Comparison of ENCODE assay signal across 27 cellular contexts in genomic region chr11:9616042-9616640, GRCh38. TPM values are rescaled to one million over a fixed set of nuclear protein-coding genes. Genes with fewer than 3 reads are reported as not detected.
A peak's percentile ranks its signal among the peaks of the same experiment; 100 is the strongest.
DNase-seq lines count a peak whose midpoint lies in the region; ATAC-seq, FAIRE-seq and TF ChIP-seq lines count a peak whose summit lies in the region.
"Had no signal": no experiment of that assay in that cellular context is flagged by ENCODE, and none has a peak within 500 bp of the region (broad histone marks: within the 10 kb centered on the region; RNA-seq: fewer than 3 reads in every experiment).

No MANE protein-coding gene starts in this region.

- peak overlapping the region; percentile 99 for H3K27ac ChIP-seq in OCI-LY7 (ENCODE audit: low read depth, low read length, poor library complexity, severe bottlenecking)
- H3K27ac ChIP-seq in fibroblast of lung (ENCODE audit: insufficient read depth, low read length) = peak overlapping the region; percentile 16
- no peak overlapping the region for H3K27ac ChIP-seq in neuronal stem cell (replicated peaks; ENCODE audit: low read length)
- H3K27ac ChIP-seq: lower lobe of right lung, suprapubic skin had no signal

- H4K20me1 ChIP-seq in OCI-LY7 (ENCODE audit: insufficient read depth, low read length) (no peaks in the 10 kb centered on the region), fibroblast of lung (ENCODE audit: control insufficient read depth, extremely low read depth, insufficient read depth, low read length) (no peaks in the 10 kb centered on the region)

- H3K27ac Mint-ChIP-seq in activated CD8-positive, alpha-beta T cell treated with anti-CD3 and anti-CD28 coated beads for 36 hours = peak overlapping the region; percentile 43
- no peak overlapping the region for H3K27ac Mint-ChIP-seq in activated CD8-positive, alpha-beta T cell treated with anti-CD3 and anti-CD28 coated beads, Interleukin-2, amount 10 ng/mL, durations not matched to agents 7 days and 5 days
- H3K27ac Mint-ChIP-seq in type B pancreatic cell = peak overlapping the region; percentile 63
- H3K27ac Mint-ChIP-seq: CD8-positive, alpha-beta T cell had no signal

- CTCF ChIA-PET in activated CD8-positive, alpha-beta T cell treated with anti-CD3 and anti-CD28 coated beads for 36 hours (lab: Charles Lee) = interaction anchor here (1.3 to 1.9 kb wide), 2 partner anchors 109 to 143 kb away, joined by 3 to 7 read pairs; no protein-coding TSS in a partner anchor
- CTCF ChIA-PET in activated CD8-positive, alpha-beta T cell treated with anti-CD3 and anti-CD28 coated beads, Interleukin-2, amount 10 ng/mL, durations not matched to agents 7 days and 5 days (lab: Charles Lee) = interaction anchor here (1.3 kb wide), 1 partner anchor 132 kb away, joined by 5 read pairs; no protein-coding TSS in a partner anchor
- CTCF ChIA-PET in OCI-LY7 (lab: Charles Lee; ENCODE audit: unreplicated experiment) = interaction anchor here (1.0 kb wide), 1 partner anchor 132 kb away, joined by 4 read pairs; no protein-coding TSS in a partner anchor

- H3K4me1 ChIP-seq in OCI-LY7 (ENCODE audit: insufficient read depth, low read length, poor library complexity, severe bottlenecking) = peaks cover 88% of the 10 kb centered on the region
- peaks cover 26% of the 10 kb centered on the region for H3K4me1 ChIP-seq in fibroblast of lung (ENCODE audit: control insufficient read depth, extremely low read depth, insufficient read depth, low read length)
- H3K4me1 ChIP-seq in neuronal stem cell (ENCODE audit: control insufficient read depth in 2 of 2, insufficient read depth in 1 of 2, low read depth in 1 of 2, low read length in 2 of 2) = peaks cover 0 to 11% of the 10 kb centered on the region in 2 donors

- H3K79me1 ChIP-seq in neuronal stem cell (ENCODE audit: low read depth, low read length) = no peaks in the 10 kb centered on the region

- peaks cover 34% of the 10 kb centered on the region for H3K4me1 Mint-ChIP-seq in activated CD8-positive, alpha-beta T cell treated with anti-CD3 and anti-CD28 coated beads for 36 hours (ENCODE audit: low read depth)
- H3K4me1 Mint-ChIP-seq in activated CD8-positive, alpha-beta T cell treated with anti-CD3 and anti-CD28 coated beads, Interleukin-2, amount 10 ng/mL, durations not matched to agents 7 days and 5 days (ENCODE audit: low read depth) = peaks cover 21% of the 10 kb centered on the region
- peaks cover 24% of the 10 kb centered on the region for H3K4me1 Mint-ChIP-seq in type B pancreatic cell (ENCODE audit: unreplicated experiment)

- POLR2A ChIA-PET in activated CD8-positive, alpha-beta T cell treated with anti-CD3 and anti-CD28 coated beads for 36 hours (lab: Charles Lee) = interaction anchor here (0.8 kb wide), 1 partner anchor 37 kb away, joined by 3 read pairs; no protein-coding TSS in a partner anchor
- POLR2A ChIA-PET in activated CD8-positive, alpha-beta T cell treated with anti-CD3 and anti-CD28 coated beads, Interleukin-2, amount 10 ng/mL, durations not matched to agents 7 days and 5 days (lab: Charles Lee) = no interaction called here
- POLR2A ChIA-PET in OCI-LY7 (lab: Charles Lee) = interaction anchor here (0.8 to 4.3 kb wide), 7 partner anchors 10 to 139 kb away, joined by 3 to 28 read pairs (median 4); no protein-coding TSS in a partner anchor

- no peak for TF ChIP-seq CTCF in activated CD8-positive, alpha-beta T cell treated with anti-CD3 and anti-CD28 coated beads for 36 hours (IDR thresholded peaks at IDR 0.05)
- TF ChIP-seq CTCF in OCI-LY7 (conservative IDR thresholded peaks at IDR 0.05; ENCODE audit: low read length) = no peak
- no peak for TF ChIP-seq CTCF in fibroblast of lung (conservative IDR thresholded peaks at IDR 0.05 in 1 of 2, IDR thresholded peaks at IDR 0.05 in 1 of 2; ENCODE audit: low read depth in 1 of 2, low read length in 2 of 2)
- TF ChIP-seq CTCF in type B pancreatic cell (conservative IDR thresholded peaks at IDR 0.05) = no peak

- H3K36me3 Mint-ChIP-seq in activated CD8-positive, alpha-beta T cell treated with anti-CD3 and anti-CD28 coated beads for 36 hours (ENCODE audit: low read depth) = no peaks in the 10 kb centered on the region
- no peaks in the 10 kb centered on the region for H3K36me3 Mint-ChIP-seq in activated CD8-positive, alpha-beta T cell treated with anti-CD3 and anti-CD28 coated beads, Interleukin-2, amount 10 ng/mL, durations not matched to agents 7 days and 5 days (ENCODE audit: low read depth)
- H3K36me3 Mint-ChIP-seq in type B pancreatic cell = no peaks in the 10 kb centered on the region
- H3K36me3 Mint-ChIP-seq: CD8-positive, alpha-beta T cell; naive thymus-derived CD8-positive, alpha-beta T cell had no signal

- WGBS in neuronal stem cell (ENCODE audit: extremely low coverage in 2 of 2, insufficient read length in 2 of 2, insufficient replicate concordance in 1 of 2), 2 donors = no CpG with 5 or more reads among the region's 2 CpGs

- no TSS peak for BruUV-seq in OCI-LY7 (replicated peaks; lab: Mats Ljungman, UMichigan)

- H3K23ac ChIP-seq in neuronal stem cell (ENCODE audit: low read depth, low read length, poor library complexity) = no peak overlapping the region

- H2BK12ac ChIP-seq in neuronal stem cell (ENCODE audit: low read length) = no peak overlapping the region

- H4K8ac ChIP-seq in neuronal stem cell (ENCODE audit: low read depth, low read length) = no peak overlapping the region

- no peak overlapping the region for H3K4ac ChIP-seq in neuronal stem cell (ENCODE audit: low read length)

- no peak for ATAC-seq in activated CD8-positive, alpha-beta T cell treated with anti-CD3 and anti-CD28 coated beads for 36 hours
- no peak for ATAC-seq in activated CD8-positive, alpha-beta T cell treated with anti-CD3 and anti-CD28 coated beads, Interleukin-2, amount 10 ng/mL, durations not matched to agents 7 days and 5 days
- ATAC-seq: activated CD4-positive, CD25-positive, alpha-beta regulatory T cell treated with anti-CD3 and anti-CD28 coated beads, Interleukin-2, amount 50 U/mL, for 24 hours; CD8-positive, alpha-beta T cell; heart right ventricle; lower lobe of right lung; naive thymus-derived CD8-positive, alpha-beta T cell had no signal

- no peaks in the 10 kb centered on the region for H3K9me2 ChIP-seq in OCI-LY7 (ENCODE audit: insufficient read depth, low read length)

- H3K4me2 ChIP-seq in OCI-LY7 (ENCODE audit: low read length) (peak overlapping the region; percentile 93), fibroblast of lung (ENCODE audit: extremely low read depth, insufficient read depth, low read length) (no peak overlapping the region), neuronal stem cell (ENCODE audit: insufficient read depth, low read length, poor library complexity, severe bottlenecking) (no peak overlapping the region)

- H3K9ac ChIP-seq in fibroblast of lung (ENCODE audit: insufficient read depth, low read length) = no peak overlapping the region
- no peak overlapping the region for H3K9ac ChIP-seq in neuronal stem cell (ENCODE audit: low read depth, low read length, poor library complexity)

- no peak for DNase-seq in activated CD8-positive, alpha-beta T cell treated with anti-CD3 and anti-CD28 coated beads for 36 hours
- no peak for DNase-seq in activated CD8-positive, alpha-beta T cell treated with anti-CD3 and anti-CD28 coated beads, Interleukin-2, amount 10 ng/mL, durations not matched to agents 7 days and 5 days
- DNase-seq in OCI-LY7 (ENCODE audit: low spot score) (peak; percentile 42), fibroblast of lung (ENCODE audit: low read depth in 2 of 2) (peak in 1 of 2 donors; percentile 40), type B pancreatic cell (ENCODE audit: extremely low spot score, unreplicated experiment) (no peak), SHP77 (lab: John Stamatoyannopoulos, UW) (no peak), neuronal stem cell (ENCODE audit: low spot score) (no peak), RCC 7860 (ENCODE audit: low spot score) (no peak)
- DNase-seq: activated effector memory CD4-positive, alpha-beta T cell treated with anti-CD3 and anti-CD28 coated beads, Interleukin-2, amount 50 U/mL, for 16 hours; anterior cingulate cortex; CD8-positive, alpha-beta T cell; DMS79 treated with DMSO at 0.1 percent for 48 hours; effector memory CD4-positive, alpha-beta T cell; H9; heart right ventricle; lower lobe of right lung; naive thymus-derived CD8-positive, alpha-beta T cell; NCI-H187; NCI-H345; posterior cingulate gyrus; SHP77 treated with DMSO at 0.1 percent for 48 hours; stimulated activated CD4-positive, alpha-beta T cell treated with anti-CD3 and anti-CD28 coated beads, Interleukin-4, amount 100 ng/mL, for 24 hours had no signal

- H2BK5ac ChIP-seq in neuronal stem cell (ENCODE audit: low read length) = no peak overlapping the region

- peak overlapping the region; percentile 24; the same call in 1 of the 2 replicates for H2AFZ ChIP-seq in OCI-LY7 (ENCODE audit: low read length)
- no peak overlapping the region for H2AFZ ChIP-seq in fibroblast of lung (ENCODE audit: low read length)
- no peak overlapping the region for H2AFZ ChIP-seq in neuronal stem cell (ENCODE audit: low read length)

- H3K18ac ChIP-seq in neuronal stem cell (ENCODE audit: low read length) = no peak overlapping the region

- no peak overlapping the region for H3K4me3 Mint-ChIP-seq in activated CD8-positive, alpha-beta T cell treated with anti-CD3 and anti-CD28 coated beads for 36 hours
- H3K4me3 Mint-ChIP-seq in activated CD8-positive, alpha-beta T cell treated with anti-CD3 and anti-CD28 coated beads, Interleukin-2, amount 10 ng/mL, durations not matched to agents 7 days and 5 days = no peak overlapping the region
- peak overlapping the region; percentile 52 for H3K4me3 Mint-ChIP-seq in type B pancreatic cell
- H3K4me3 Mint-ChIP-seq: CD8-positive, alpha-beta T cell; H9 had no signal

- H3K79me2 ChIP-seq in OCI-LY7 (ENCODE audit: insufficient read depth, low read depth, low read length) (peaks cover 6% of the 10 kb centered on the region; the same call in 1 of the 2 replicates), fibroblast of lung (ENCODE audit: control insufficient read depth, insufficient read depth, low read length) (no peaks in the 10 kb centered on the region)

- H3K27me3 ChIP-seq in fibroblast of lung (ENCODE audit: control insufficient read depth, insufficient read depth, low read length) (no peaks in the 10 kb centered on the region), neuronal stem cell (ENCODE audit: control insufficient read depth in 3 of 3, insufficient read depth in 3 of 3, low read depth in 1 of 3, low read length in 3 of 3) (peaks cover 0 to 3% (median 0%) of the 10 kb centered on the region in 3 experiments)
- H3K27me3 ChIP-seq: heart right ventricle, suprapubic skin had no signal

- H3K14ac ChIP-seq in neuronal stem cell (ENCODE audit: low read length) = no peak overlapping the region

- H2BK15ac ChIP-seq in neuronal stem cell (ENCODE audit: low read length) = no peak overlapping the region

- H2AK5ac ChIP-seq in neuronal stem cell (ENCODE audit: low read depth, low read length) = no peak overlapping the region

- no peak overlapping the region for H4K91ac ChIP-seq in neuronal stem cell (ENCODE audit: low read depth, low read length, poor library complexity)

- H3K9me3 Mint-ChIP-seq in activated CD8-positive, alpha-beta T cell treated with anti-CD3 and anti-CD28 coated beads for 36 hours = no peaks in the 10 kb centered on the region
- H3K9me3 Mint-ChIP-seq in activated CD8-positive, alpha-beta T cell treated with anti-CD3 and anti-CD28 coated beads, Interleukin-2, amount 10 ng/mL, durations not matched to agents 7 days and 5 days (ENCODE audit: insufficient read depth) = no peaks in the 10 kb centered on the region
- peaks cover 10% of the 10 kb centered on the region for H3K9me3 Mint-ChIP-seq in type B pancreatic cell
- H3K9me3 Mint-ChIP-seq: CD8-positive, alpha-beta T cell; naive thymus-derived CD8-positive, alpha-beta T cell had no signal

- FAIRE-seq in RCC 7860 (lab: Jason Lieb, UNC) = no peak
- FAIRE-seq: A204.1, islet of Langerhans had no signal

- H3K9me3 ChIP-seq in OCI-LY7 (ENCODE audit: low read length) = no peaks in the 10 kb centered on the region; the same call in 1 of the 2 replicates
- no peaks in the 10 kb centered on the region for H3K9me3 ChIP-seq in fibroblast of lung (ENCODE audit: control insufficient read depth, insufficient read depth, low read depth, low read length)
- H3K9me3 ChIP-seq in neuronal stem cell (replicated peaks in 1 of 2; ENCODE audit: control insufficient read depth in 2 of 2, insufficient read depth in 1 of 2, low read depth in 1 of 2, low read length in 2 of 2) = peaks cover 0 to 4% of the 10 kb centered on the region in 2 donors
- H3K9me3 ChIP-seq: heart right ventricle, lower lobe of right lung, suprapubic skin had no signal

- no peaks in the 10 kb centered on the region for H3K27me3 Mint-ChIP-seq in activated CD8-positive, alpha-beta T cell treated with anti-CD3 and anti-CD28 coated beads for 36 hours
- H3K27me3 Mint-ChIP-seq in activated CD8-positive, alpha-beta T cell treated with anti-CD3 and anti-CD28 coated beads, Interleukin-2, amount 10 ng/mL, durations not matched to agents 7 days and 5 days (ENCODE audit: low read depth) = peaks cover 4% of the 10 kb centered on the region
- H3K27me3 Mint-ChIP-seq in type B pancreatic cell = no peaks in the 10 kb centered on the region

- intact Hi-C loops in activated CD8-positive, alpha-beta T cell treated with anti-CD3 and anti-CD28 coated beads for 36 hours (cut with micrococcal nuclease) = loop anchor here (10.0 kb wide), 1 partner anchor 679 kb away; the partner anchor contains the start of gene SBF2
- intact Hi-C loops in OCI-LY7 (cut with micrococcal nuclease; ENCODE audit: unreplicated experiment) = loop anchor here (10.0 kb wide), 1 partner anchor 231 kb away; the partner anchor contains the start of gene IPO7

- H3K36me3 ChIP-seq in OCI-LY7 (ENCODE audit: insufficient read depth, low read length) (no peaks in the 10 kb centered on the region), fibroblast of lung (ENCODE audit: control insufficient read depth, insufficient read depth, low read length) (no peaks in the 10 kb centered on the region), neuronal stem cell (replicated peaks in 1 of 2; ENCODE audit: control insufficient read depth in 2 of 2, insufficient read depth in 2 of 2, low read length in 2 of 2) (no peaks in the 10 kb centered on the region)
- H3K36me3 ChIP-seq: heart right ventricle, lower lobe of right lung, suprapubic skin had no signal

- no peak overlapping the region for H2BK120ac ChIP-seq in neuronal stem cell (ENCODE audit: low read depth, low read length)

- H3K4me3 ChIP-seq in OCI-LY7 (ENCODE audit: low read depth, low read length, poor library complexity, severe bottlenecking) (peak overlapping the region; percentile 72), fibroblast of lung (replicated peaks in 1 of 4; ENCODE audit: control extremely low read depth in 1 of 4, insufficient read depth in 1 of 4, low read depth in 3 of 4, low read length in 4 of 4) (no peak overlapping the region), neuronal stem cell (ENCODE audit: low read length in 2 of 2) (no peak overlapping the region)
- H3K4me3 ChIP-seq: heart right ventricle, lower lobe of right lung, skin epidermis, suprapubic skin had no signal

RNA-seq across cellular contexts. Expression of gene WEE1, which starts 42.7 kb away (rescaled TPM):
- total RNA-seq in activated CD8-positive, alpha-beta T cell treated with anti-CD3 and anti-CD28 coated beads for 36 hours = 10 to 100 TPM; 45.2 to 49.2 TPM
- total RNA-seq in activated CD8-positive, alpha-beta T cell treated with anti-CD3 and anti-CD28 coated beads, Interleukin-2, amount 10 ng/mL, durations not matched to agents 7 days and 5 days = 10 to 100 TPM; 73.3 to 75.1 TPM
- 141 and 147 TPM in 2 replicates for total RNA-seq in OCI-LY7 (2014; rRNA removed; shearing (Covaris generic))
- 216 and 237 TPM in 2 replicates for total RNA-seq in OCI-LY7 (2022)
- total RNA-seq in fibroblast of lung = 24.4 and 55.2 TPM in 2 replicates
- polyA plus RNA-seq in fibroblast of lung = 47.2 and 77.5 TPM in 2 replicates
- 21.4 and 34.6 TPM in 2 replicates for polyA plus RNA-seq in fibroblast of lung (2012)
- polyA minus RNA-seq in fibroblast of lung (ENCODE audit: low replicate concordance) = 4.4 and 8.8 TPM in 2 replicates
- total RNA-seq in type B pancreatic cell (ENCODE audit: low replicate concordance) = 80.1 and 104 TPM in 2 replicates
- 47.6 TPM for polyA plus RNA-seq in neuronal stem cell (2013, experiment 1 of 2)
- 47.9 TPM for polyA plus RNA-seq in neuronal stem cell (2013, experiment 2 of 2)

RNA-seq across cellular contexts. Expression of gene SWAP70, which starts 47.7 kb away (rescaled TPM):
- 1 to 10 TPM; 8.9 to 9.6 TPM for total RNA-seq in activated CD8-positive, alpha-beta T cell treated with anti-CD3 and anti-CD28 coated beads for 36 hours
- total RNA-seq in activated CD8-positive, alpha-beta T cell treated with anti-CD3 and anti-CD28 coated beads, Interleukin-2, amount 10 ng/mL, durations not matched to agents 7 days and 5 days = 10 to 100 TPM; 11.5 to 13.3 TPM
- total RNA-seq in OCI-LY7 (2014; rRNA removed; shearing (Covaris generic)) = 37.5 and 44.4 TPM in 2 replicates
- 91.9 and 110 TPM in 2 replicates for total RNA-seq in OCI-LY7 (2022)
- total RNA-seq in fibroblast of lung = 28.2 and 45.1 TPM in 2 replicates
- 45.4 and 74.4 TPM in 2 replicates for polyA plus RNA-seq in fibroblast of lung
- 33.8 and 58.0 TPM in 2 replicates for polyA plus RNA-seq in fibroblast of lung (2012)
- polyA minus RNA-seq in fibroblast of lung (ENCODE audit: low replicate concordance) = 23.5 and 25.1 TPM in 2 replicates
- 18.8 and 35.6 TPM in 2 replicates for total RNA-seq in type B pancreatic cell (ENCODE audit: low replicate concordance)
- polyA plus RNA-seq in neuronal stem cell (2013, experiment 1 of 2) = 20.5 TPM
- polyA plus RNA-seq in neuronal stem cell (2013, experiment 2 of 2) = 21.1 TPM
